In genomic region chr22:28129319-28129962, GRCh38 we compare ENCODE assay signal across 16 cellular contexts.
"Had no signal": no experiment of that assay in that cellular context is flagged by ENCODE, and none has a peak within 500 bp of the region (broad histone marks: within the 10 kb centered on the region; RNA-seq: fewer than 3 reads in every experiment).

No MANE protein-coding gene starts in this region.

- ATAC-seq: natural killer cell treated with Interleukin-12 subunit alpha and Interleukin-12 subunit beta and Interleukin-15 and Interleukin-18, amount 100 ng/mL, for 72 hours had no signal

- H3K4me3 Mint-ChIP-seq: activated CD4-positive, alpha-beta T cell treated with anti-CD3 and anti-CD28 coated beads, Interleukin-2, amount 10 ng/mL, durations not matched to agents 7 days and 5 days; natural killer cell treated with Interleukin-12 subunit alpha and Interleukin-12 subunit beta and Interleukin-15 and Interleukin-18, amount 100 ng/mL, for 72 hours had no signal

- H3K36me3 Mint-ChIP-seq: natural killer cell treated with Interleukin-12 subunit alpha and Interleukin-12 subunit beta and Interleukin-15 and Interleukin-18, amount 100 ng/mL, for 72 hours had no signal

- H3K9me3 Mint-ChIP-seq: activated CD4-positive, alpha-beta T cell treated with anti-CD3 and anti-CD28 coated beads, Interleukin-2, amount 10 ng/mL, durations not matched to agents 7 days and 5 days; activated naive CD4-positive, alpha-beta T cell treated with anti-CD3 and anti-CD28 coated beads, Interleukin-2, amount 50 U/mL, for 72 hours; activated T-helper 2 cell treated with anti-CD3 and anti-CD28 coated beads, Interferon-gamma antibody, Interleukin-2, Interleukin-4, amounts not matched to agents 10 μg/mL and 5 μg/mL and 100 μg/mL, durations not matched to agents 14 hours and 24 hours and 36 hours; natural killer cell treated with Interleukin-12 subunit alpha and Interleukin-12 subunit beta and Interleukin-15 and Interleukin-18, amount 100 ng/mL, for 72 hours had no signal

- H3K4me1 Mint-ChIP-seq: activated CD4-positive, alpha-beta T cell treated with anti-CD3 and anti-CD28 coated beads, Interleukin-2, amount 10 ng/mL, durations not matched to agents 7 days and 5 days had no signal

- H3K27ac Mint-ChIP-seq: activated CD4-positive, alpha-beta T cell treated with anti-CD3 and anti-CD28 coated beads, Interleukin-2, amount 10 ng/mL, durations not matched to agents 7 days and 5 days; activated naive CD4-positive, alpha-beta T cell treated with anti-CD3 and anti-CD28 coated beads, Interleukin-2, amount 50 U/mL, for 72 hours; activated T-helper 2 cell treated with anti-CD3 and anti-CD28 coated beads, Interferon-gamma antibody, Interleukin-2, Interleukin-4, amounts not matched to agents 10 μg/mL and 5 μg/mL and 100 μg/mL, durations not matched to agents 14 hours and 24 hours and 36 hours; natural killer cell treated with Interleukin-12 subunit alpha and Interleukin-12 subunit beta and Interleukin-15 and Interleukin-18, amount 100 ng/mL, for 72 hours had no signal

- FAIRE-seq: TTC549 had no signal

- DNase-seq: activated CD4-positive, alpha-beta T cell treated with anti-CD3 and anti-CD28 coated beads, Interleukin-2, amount 10 ng/mL, durations not matched to agents 7 days and 5 days; activated CD4-positive, CD25-positive, alpha-beta regulatory T cell; amygdala; dermis blood vessel endothelial cell; erythroblast; hypothalamus; kidney glomerular epithelial cell; occipital lobe; stimulated activated CD4-positive, alpha-beta T cell treated with anti-CD3 and anti-CD28 coated beads, Interleukin-12 subunit alpha, Interleukin-12 subunit beta, amount 100 ng/mL, for 4 hours; stimulated activated naive CD4-positive, alpha-beta T cell; substantia nigra; T-helper 2 cell had no signal
